Comparison of ENCODE assay signal across 25 cellular contexts in the genomic region with DNA sequence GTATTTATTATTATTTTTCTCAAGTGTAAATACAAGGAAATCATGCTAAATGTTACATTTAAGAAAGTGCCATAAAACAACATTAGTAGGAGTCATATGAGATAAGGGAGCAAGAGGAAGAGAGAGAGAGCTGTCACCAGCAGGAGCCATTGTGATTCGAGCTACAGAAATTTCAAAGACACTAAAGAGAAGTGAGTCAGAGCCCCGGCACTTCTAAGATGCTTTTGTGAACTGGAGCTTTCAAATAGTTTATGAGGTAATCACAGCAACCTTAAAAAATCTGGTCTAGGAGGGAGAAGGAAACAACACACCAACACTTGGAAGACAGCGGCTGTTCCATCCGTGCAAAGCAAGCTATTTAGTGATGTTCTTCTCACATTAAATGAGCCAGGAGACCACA.
DNase-seq lines count a peak whose midpoint lies in the region; ATAC-seq, FAIRE-seq and TF ChIP-seq lines count a peak whose summit lies in the region.
"Had no signal": no experiment of that assay in that cellular context is flagged by ENCODE, and none has a peak within 500 bp of the region (broad histone marks: within the 10 kb centered on the region; RNA-seq: fewer than 3 reads in every experiment).

No MANE protein-coding gene starts in this region.

- H3K27me3 ChIP-seq in RWPE2 (ENCODE audit: insufficient read depth, poor library complexity, severe bottlenecking) = no peaks in the 10 kb centered on the region
- H3K27me3 ChIP-seq: adrenal gland, brain microvascular endothelial cell, ovary had no signal

- H3K4me1 ChIP-seq in RWPE2 (ENCODE audit: insufficient read depth, poor library complexity, severe bottlenecking) = no peaks in the 10 kb centered on the region
- H3K4me1 ChIP-seq: adrenal gland had no signal

- H3K36me3 Mint-ChIP-seq in HFFc6 (ENCODE audit: low read depth) = peaks cover 4% of the 10 kb centered on the region; the same call in 1 of the 2 replicates
- H3K36me3 Mint-ChIP-seq: natural killer cell had no signal

- H3K4me3 Mint-ChIP-seq in HFFc6 = no peak overlapping the region
- H3K4me3 Mint-ChIP-seq: activated CD4-positive, alpha-beta T cell treated with anti-CD3 and anti-CD28 coated beads, Interleukin-2, amount 10 ng/mL, durations not matched to agents 24 days and 14 days; natural killer cell; T-helper 2 cell treated with Interferon-gamma antibody and Interleukin-4, amounts not matched to agents 5 μg/mL and 100 μg/mL, for 36 hours had no signal

- peaks cover 3% of the 10 kb centered on the region for H3K9me3 ChIP-seq in RWPE2 (ENCODE audit: severe bottlenecking)
- H3K9me3 ChIP-seq: adrenal gland, ovary had no signal

- H3K27ac Mint-ChIP-seq in HFFc6 = no peak overlapping the region
- H3K27ac Mint-ChIP-seq: activated CD4-positive, alpha-beta T cell treated with anti-CD3 and anti-CD28 coated beads, Interleukin-2, amount 10 ng/mL, durations not matched to agents 24 days and 14 days; natural killer cell; T-helper 2 cell treated with Interferon-gamma antibody and Interleukin-4, amounts not matched to agents 5 μg/mL and 100 μg/mL, for 36 hours had no signal

- FAIRE-seq in urothelium cell line (lab: Jason Lieb, UNC) = no peak
- FAIRE-seq: colon, GM18507, HepG2 had no signal

- DNase-seq in HFFc6 (peak; percentile 11), RWPE2 (ENCODE audit: low spot score) (no peak), iPS-NIHi11 (ENCODE audit: low spot score) (peak; percentile 28), urothelium cell line (ENCODE audit: low spot score) (peak; percentile 77), DMS153 (lab: John Stamatoyannopoulos, UW) (no peak)
- no peak for DNase-seq in stimulated activated CD4-positive, alpha-beta T cell treated with anti-CD3 and anti-CD28 coated beads, Interleukin-2, amount 100 ng/mL, for 48 hours
- DNase-seq: activated CD4-positive, alpha-beta T cell treated with anti-CD3 and anti-CD28 coated beads, Interleukin-2, amount 10 ng/mL, durations not matched to agents 24 days and 14 days; activated T-cell treated with anti-CD3 and anti-CD28 coated beads, Interleukin-2, amount 50 U/mL, for 48 hours; adrenal gland; brain microvascular endothelial cell; DND-41; effector CD8-positive, alpha-beta T cell; Karpas-422; natural killer cell; NCI-H1436; NCI-H446; ovary; retina; stimulated activated CD4-positive, alpha-beta T cell treated with anti-CD3 and anti-CD28 coated beads, Interleukin-2, amount 100 ng/mL, for 24 hours had no signal

- no peaks in the 10 kb centered on the region; the same call in 1 of the 2 replicates for H3K27me3 Mint-ChIP-seq in HFFc6 (ENCODE audit: insufficient read depth)
- H3K27me3 Mint-ChIP-seq: activated CD4-positive, alpha-beta T cell treated with anti-CD3 and anti-CD28 coated beads, Interleukin-2, amount 10 ng/mL, durations not matched to agents 24 days and 14 days had no signal

- no peaks in the 10 kb centered on the region for H3K36me3 ChIP-seq in RWPE2 (ENCODE audit: low read depth)
- H3K36me3 ChIP-seq: adrenal gland, brain microvascular endothelial cell, ovary had no signal

- H3K9me3 Mint-ChIP-seq in HFFc6 = peaks cover 70% of the 10 kb centered on the region
- H3K9me3 Mint-ChIP-seq: T-helper 2 cell treated with Interferon-gamma antibody and Interleukin-4, amounts not matched to agents 5 μg/mL and 100 μg/mL, for 36 hours had no signal

- peak; percentile 55; the same call in 1 of the 3 replicates for ATAC-seq in RWPE2 (ENCODE audit: low read depth)
- no peak for ATAC-seq in SK-N-SH treated with all-trans-retinoic acid at 6 μM for 48 hours
- ATAC-seq: HepG2, natural killer cell had no signal

- H3K4me1 Mint-ChIP-seq in HFFc6 (ENCODE audit: low read depth) = no peaks in the 10 kb centered on the region
- H3K4me1 Mint-ChIP-seq: activated CD4-positive, alpha-beta T cell treated with anti-CD3 and anti-CD28 coated beads, Interleukin-2, amount 10 ng/mL, durations not matched to agents 24 days and 14 days; natural killer cell had no signal

- TF ChIP-seq CTCF in HFFc6 (IDR thresholded peaks at IDR 0.05) (no peak), RWPE2 (IDR thresholded peaks at IDR 0.05; ENCODE audit: poor library complexity, severe bottlenecking) (no peak)

- no peak overlapping the region for H3K4me3 ChIP-seq in RWPE2 (ENCODE audit: severe bottlenecking)
- H3K4me3 ChIP-seq: adrenal gland, ovary had no signal

- H3K27ac ChIP-seq in RWPE2 (ENCODE audit: poor library complexity, severe bottlenecking) = no peak overlapping the region
- H3K27ac ChIP-seq: adrenal gland, brain microvascular endothelial cell, C4-2B, ovary had no signal

TF ChIP-seq in SK-N-SH treated with all-trans-retinoic acid at 6 μM for 48 hours, 23 proteins besides CTCF, POLR2A, EP300 and RAD21:
- TF ChIP-seq ARNTL (CRISPR knock-in tag; IDR thresholded peaks at IDR 0.05; ENCODE audit: borderline replicate concordance, low read depth) (no peak), CSDC2 (CRISPR knock-in tag; IDR thresholded peaks at IDR 0.05) (no peak), ZNF565 (CRISPR knock-in tag; conservative IDR thresholded peaks at IDR 0.05; ENCODE audit: low read depth) (no peak), ZNF8 (CRISPR knock-in tag; IDR thresholded peaks at IDR 0.05) (no peak), TCF4 (CRISPR knock-in tag; IDR thresholded peaks at IDR 0.05; ENCODE audit: borderline replicate concordance) (no peak), ISL1 (CRISPR knock-in tag; IDR thresholded peaks at IDR 0.05) (no peak), BACH2 (CRISPR knock-in tag; IDR thresholded peaks at IDR 0.05; ENCODE audit: borderline replicate concordance) (no peak), RARB (CRISPR knock-in tag; IDR thresholded peaks at IDR 0.05) (no peak), OSR1 (CRISPR knock-in tag; IDR thresholded peaks at IDR 0.05) (no peak), TOX (CRISPR knock-in tag; IDR thresholded peaks at IDR 0.05; ENCODE audit: borderline replicate concordance) (no peak)
- TF ChIP-seq, protein P1, sequence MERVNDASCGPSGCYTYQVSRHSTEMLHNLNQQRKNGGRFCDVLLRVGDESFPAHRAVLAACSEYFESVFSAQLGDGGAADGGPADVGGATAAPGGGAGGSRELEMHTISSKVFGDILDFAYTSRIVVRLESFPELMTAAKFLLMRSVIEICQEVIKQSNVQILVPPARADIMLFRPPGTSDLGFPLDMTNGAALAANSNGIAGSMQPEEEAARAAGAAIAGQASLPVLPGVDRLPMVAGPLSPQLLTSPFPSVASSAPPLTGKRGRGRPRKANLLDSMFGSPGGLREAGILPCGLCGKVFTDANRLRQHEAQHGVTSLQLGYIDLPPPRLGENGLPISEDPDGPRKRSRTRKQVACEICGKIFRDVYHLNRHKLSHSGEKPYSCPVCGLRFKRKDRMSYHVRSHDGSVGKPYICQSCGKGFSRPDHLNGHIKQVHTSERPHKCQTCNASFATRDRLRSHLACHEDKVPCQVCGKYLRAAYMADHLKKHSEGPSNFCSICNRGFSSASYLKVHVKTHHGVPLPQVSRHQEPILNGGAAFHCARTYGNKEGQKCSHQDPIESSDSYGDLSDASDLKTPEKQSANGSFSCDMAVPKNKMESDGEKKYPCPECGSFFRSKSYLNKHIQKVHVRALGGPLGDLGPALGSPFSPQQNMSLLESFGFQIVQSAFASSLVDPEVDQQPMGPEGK (CRISPR knock-in tag; IDR thresholded peaks at IDR 0.05; ENCODE audit: borderline replicate concordance) = no peak
- TF ChIP-seq, protein P2, sequence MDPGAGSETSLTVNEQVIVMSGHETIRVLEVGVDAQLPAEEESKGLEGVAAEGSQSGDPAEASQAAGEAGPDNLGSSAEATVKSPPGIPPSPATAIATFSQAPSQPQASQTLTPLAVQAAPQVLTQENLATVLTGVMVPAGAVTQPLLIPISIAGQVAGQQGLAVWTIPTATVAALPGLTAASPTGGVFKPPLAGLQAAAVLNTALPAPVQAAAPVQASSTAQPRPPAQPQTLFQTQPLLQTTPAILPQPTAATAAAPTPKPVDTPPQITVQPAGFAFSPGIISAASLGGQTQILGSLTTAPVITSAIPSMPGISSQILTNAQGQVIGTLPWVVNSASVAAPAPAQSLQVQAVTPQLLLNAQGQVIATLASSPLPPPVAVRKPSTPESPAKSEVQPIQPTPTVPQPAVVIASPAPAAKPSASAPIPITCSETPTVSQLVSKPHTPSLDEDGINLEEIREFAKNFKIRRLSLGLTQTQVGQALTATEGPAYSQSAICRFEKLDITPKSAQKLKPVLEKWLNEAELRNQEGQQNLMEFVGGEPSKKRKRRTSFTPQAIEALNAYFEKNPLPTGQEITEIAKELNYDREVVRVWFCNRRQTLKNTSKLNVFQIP (CRISPR knock-in tag; IDR thresholded peaks at IDR 0.05; ENCODE audit: borderline replicate concordance, low read depth) = no peak
- TF ChIP-seq, protein P3, sequence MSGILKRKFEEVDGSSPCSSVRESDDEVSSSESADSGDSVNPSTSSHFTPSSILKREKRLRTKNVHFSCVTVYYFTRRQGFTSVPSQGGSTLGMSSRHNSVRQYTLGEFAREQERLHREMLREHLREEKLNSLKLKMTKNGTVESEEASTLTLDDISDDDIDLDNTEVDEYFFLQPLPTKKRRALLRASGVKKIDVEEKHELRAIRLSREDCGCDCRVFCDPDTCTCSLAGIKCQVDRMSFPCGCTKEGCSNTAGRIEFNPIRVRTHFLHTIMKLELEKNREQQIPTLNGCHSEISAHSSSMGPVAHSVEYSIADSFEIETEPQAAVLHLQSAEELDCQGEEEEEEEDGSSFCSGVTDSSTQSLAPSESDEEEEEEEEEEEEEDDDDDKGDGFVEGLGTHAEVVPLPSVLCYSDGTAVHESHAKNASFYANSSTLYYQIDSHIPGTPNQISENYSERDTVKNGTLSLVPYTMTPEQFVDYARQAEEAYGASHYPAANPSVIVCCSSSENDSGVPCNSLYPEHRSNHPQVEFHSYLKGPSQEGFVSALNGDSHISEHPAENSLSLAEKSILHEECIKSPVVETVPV (CRISPR knock-in tag; IDR thresholded peaks at IDR 0.05) = no peak

Comparison
In these comparisons a context has a peak if more than half of its experiments do, and no peak if none do; other contexts are left out.
1. DNase-seq: peak in HFFc6 (single experiment), iPS-NIHi11 (single experiment) and urothelium cell line (single experiment); none in RWPE2 (single experiment), stimulated activated CD4-positive, alpha-beta T cell treated with anti-CD3 and anti-CD28 coated beads, Interleukin-2, amount 100 ng/mL, for 48 hours (0 of 2) and DMS153 (single experiment).